ENCODE assay signal across 23 cellular contexts in the genomic region with DNA sequence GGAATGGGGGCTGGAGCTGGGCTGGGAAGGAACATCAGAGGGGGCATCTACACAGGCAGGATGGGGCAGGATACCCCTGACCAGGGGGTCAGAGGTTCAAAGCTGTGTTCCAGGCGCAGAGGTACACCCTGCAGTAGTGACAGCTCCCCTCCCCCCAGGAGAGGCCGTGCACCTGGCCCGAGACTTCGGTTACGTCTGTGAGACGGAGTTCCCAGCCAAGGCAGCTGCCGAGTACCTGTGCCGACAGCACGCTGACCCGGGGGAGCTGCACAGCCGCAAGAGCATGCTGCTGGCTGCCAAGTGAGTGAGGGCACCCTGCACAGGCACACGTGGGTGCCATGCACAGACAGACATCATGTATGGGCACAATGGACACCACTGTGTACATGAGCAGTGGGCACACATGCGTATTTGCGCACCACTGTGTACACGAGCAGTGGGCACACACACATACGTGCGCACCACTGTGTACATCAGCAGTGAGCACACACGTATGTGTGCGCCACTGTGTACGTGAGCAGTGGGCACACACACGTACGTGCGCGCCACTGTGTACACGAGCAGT. TPM values are rescaled to one million over a fixed set of nuclear protein-coding genes. Genes with fewer than 3 reads are reported as not detected.
DNase-seq lines count a peak whose midpoint lies in the region; ATAC-seq, FAIRE-seq and TF ChIP-seq lines count a peak whose summit lies in the region.
"Had no signal": no experiment of that assay in that cellular context is flagged by ENCODE, and none has a peak within 500 bp of the region (broad histone marks: within the 10 kb centered on the region; RNA-seq: fewer than 3 reads in every experiment).

No MANE protein-coding gene starts in this region.

- H3K23me2 ChIP-seq in H1 (ENCODE audit: low read depth, low read length), result no peaks in the 10 kb centered on the region; the same call in 1 of the 2 replicates

- H3K27ac Mint-ChIP-seq in activated CD4-positive, alpha-beta T cell treated with anti-CD3 and anti-CD28 coated beads for 36 hours, result no peak overlapping the region

- H3K4me3 ChIP-seq in H1 (ENCODE audit: extremely low read depth in 1 of 4, insufficient read depth in 2 of 4, low read depth in 3 of 4, low read length in 4 of 4), result no peak overlapping the region
- H3K4me3 ChIP-seq: SJCRH30 had no signal

- peaks cover 0 to 8% (median 3%) of the 10 kb centered on the region in 4 experiments; a peak in 3 of 7 replicates for H3K4me1 ChIP-seq in H1 (replicated peaks in 1 of 4; ENCODE audit: control insufficient read depth in 3 of 4, insufficient read depth in 4 of 4, low read length in 3 of 4)
- H3K4me1 ChIP-seq: SJCRH30 had no signal

- no peaks in the 10 kb centered on the region for H3K27me3 Mint-ChIP-seq in activated CD4-positive, alpha-beta T cell treated with anti-CD3 and anti-CD28 coated beads for 36 hours
- H3K27me3 Mint-ChIP-seq: IgD-negative memory B cell had no signal

- H3K23ac ChIP-seq in H1 (ENCODE audit: insufficient read length), result no peak overlapping the region

- H3K4me2 ChIP-seq in H1 (ENCODE audit: insufficient read depth in 1 of 2, low read depth in 2 of 2, low read length in 2 of 2), result no peak overlapping the region

- no peak overlapping the region for H3K56ac ChIP-seq in H1 (replicated peaks; ENCODE audit: insufficient read length, low read depth, low read length)

- no peaks in the 10 kb centered on the region for H3K9me3 Mint-ChIP-seq in activated CD4-positive, alpha-beta T cell treated with anti-CD3 and anti-CD28 coated beads for 36 hours (ENCODE audit: low read depth)
- H3K9me3 Mint-ChIP-seq: IgD-negative memory B cell had no signal

- H3K27ac ChIP-seq in H1 (ENCODE audit: low read depth, low read length), result no peak overlapping the region
- H3K27ac ChIP-seq: SJCRH30 had no signal

- no peak overlapping the region for H2BK15ac ChIP-seq in H1 (ENCODE audit: low read length)

- no peak overlapping the region for H4K91ac ChIP-seq in H1 (replicated peaks; ENCODE audit: insufficient read length, low read length)

- H3K14ac ChIP-seq in H1 (ENCODE audit: insufficient read length), result no peak overlapping the region

- H3K18ac ChIP-seq in H1 (ENCODE audit: extremely low read depth, low read length), result no peak overlapping the region

- 0 out of 2 replicates have a peak, but pooled peaks cover 2% of the 10 kb centered on the region for H3K79me1 ChIP-seq in H1 (ENCODE audit: low read depth, low read length)

- DNase-seq in activated CD8-positive, alpha-beta memory T cell treated with anti-CD3 and anti-CD28 coated beads for 24 hours, result peak; percentile 44
- no peak for DNase-seq in activated CD8-positive, alpha-beta memory T cell treated with anti-CD3 and anti-CD28 coated beads, Interleukin-2, amount 50 U/mL, for 4 hours
- DNase-seq in NCI-H2171 treated with DMSO at 0.1 percent for 48 hours (lab: John Stamatoyannopoulos, UW) (peak; percentile 68), H1 (ENCODE audit: low read depth in 1 of 2, low spot score in 2 of 2) (no peak), urothelium cell line (ENCODE audit: low spot score) (no peak)
- no peak for DNase-seq in activated CD4-positive, alpha-beta T cell treated with anti-CD3 and anti-CD28 coated beads for 36 hours
- DNase-seq: Calu3, DMS79 treated with DMSO at 0.1 percent for 48 hours, H7, NCI-H1092, NCI-H1417 treated with DMSO at 0.1 percent for 48 hours, NCI-H1694 treated with DMSO at 0.1 percent for 48 hours, NCI-H2081, NCI-H446 treated with DMSO at 0.1 percent for 48 hours, NCI-H526, NCI-H82, SJCRH30 had no signal

- H3K4me3 Mint-ChIP-seq in activated CD4-positive, alpha-beta T cell treated with anti-CD3 and anti-CD28 coated beads for 36 hours, result no peak overlapping the region
- H3K4me3 Mint-ChIP-seq: IgD-negative memory B cell had no signal

- H4K8ac ChIP-seq in H1 (ENCODE audit: extremely low read depth, insufficient read depth, low read length), result no peak overlapping the region

- FAIRE-seq in H1 (lab: Jason Lieb, UNC) (no peak), urothelium cell line (lab: Jason Lieb, UNC) (peak; percentile 94)
- FAIRE-seq: RCC 7860 had no signal

- POLR2A ChIA-PET in H1 (lab: Charles Lee; ENCODE audit: partially characterized antibody), result interaction anchor here (1.0 to 1.4 kb wide), 2 partner anchors 10 to 22 kb away, joined by 3 read pairs; no protein-coding TSS in a partner anchor
- POLR2A ChIA-PET in activated CD4-positive, alpha-beta T cell treated with anti-CD3 and anti-CD28 coated beads for 36 hours (lab: Charles Lee), result no interaction called here

- intact Hi-C loops in activated CD4-positive, alpha-beta T cell treated with anti-CD3 and anti-CD28 coated beads for 36 hours (cut with DNase I, micrococcal nuclease), result no loop called here

- no peak for ATAC-seq in activated CD4-positive, alpha-beta T cell treated with anti-CD3 and anti-CD28 coated beads for 36 hours
- ATAC-seq in HG02973 (IDR thresholded peaks at IDR 0.05; ENCODE audit: unreplicated experiment), result no peak
- ATAC-seq: Right ventricle myocardium inferior, SK-N-SH treated with all-trans-retinoic acid at 6 μM for 48 hours had no signal

- no peak overlapping the region for H3K4ac ChIP-seq in H1 (replicated peaks; ENCODE audit: insufficient read length, low read depth, low read length)

- H2AFZ ChIP-seq in H1 (ENCODE audit: low read length), result no peak overlapping the region

- H3K36me3 ChIP-seq in H1 (ENCODE audit: control insufficient read depth in 2 of 4, insufficient read depth in 4 of 4, low read length in 3 of 4), result peaks cover 0 to under 1% (median 0%) of the 10 kb centered on the region in 4 experiments; a peak in 1 of 8 replicates

- H3K4me1 Mint-ChIP-seq in activated CD4-positive, alpha-beta T cell treated with anti-CD3 and anti-CD28 coated beads for 36 hours, result peaks cover 12% of the 10 kb centered on the region

- H4K20me1 ChIP-seq in H1 (replicated peaks in 1 of 2; ENCODE audit: control insufficient read depth in 1 of 2, insufficient read depth in 2 of 2, low read length in 2 of 2), result peaks cover 0 to 13% of the 10 kb centered on the region in 2 experiments

- TF ChIP-seq EP300 in H1 (IDR thresholded peaks at IDR 0.05; ENCODE audit: borderline replicate concordance in 1 of 2, low read depth in 2 of 2, low read length in 2 of 2), result no peak

- no peak overlapping the region for H2BK20ac ChIP-seq in H1 (ENCODE audit: low read length)

- H2AK5ac ChIP-seq in H1 (ENCODE audit: low read depth, low read length), result no peak overlapping the region

- no peak overlapping the region for H4K5ac ChIP-seq in H1 (ENCODE audit: insufficient read length, low read depth, low read length)

- 89% methylated on average over 25 of the region's 25 CpGs; no CpG with 5 or more reads in 1 of the 2 experiments for WGBS in H1 (ENCODE audit: extremely low coverage in 1 of 2, insufficient coverage in 1 of 2, insufficient read length in 1 of 2, insufficient replicate concordance in 2 of 2, low coverage in 1 of 2, low lambda C conversion rate in 2 of 2, missing lambda C conversion rate in 1 of 2), 2 experiments

- H3K79me2 ChIP-seq in H1 (ENCODE audit: control insufficient read depth in 1 of 2, insufficient read depth in 2 of 2, low read length in 2 of 2), result no peaks in the 10 kb centered on the region

- no peaks in the 10 kb centered on the region for H3K9me3 ChIP-seq in H1 (ENCODE audit: insufficient read depth in 2 of 2, low read depth in 1 of 2, low read length in 1 of 2)
- H3K9me3 ChIP-seq: SJCRH30 had no signal

- 0 out of 2 replicates have a peak overlapping the region, but pooled peaks have one; percentile 35 for H2BK5ac ChIP-seq in H1 (ENCODE audit: low read depth, low read length)

- H2BK12ac ChIP-seq in H1 (ENCODE audit: low read depth, low read length), result peak overlapping the region; percentile 10; the same call in 1 of the 2 replicates

- TF ChIP-seq CTCF in H1 (IDR thresholded peaks at IDR 0.05; ENCODE audit: control extremely low read depth in 1 of 3, insufficient read depth in 1 of 3, low read depth in 1 of 3, low read length in 3 of 3), result no peak

- TF ChIP-seq RAD21 in H1 (IDR thresholded peaks at IDR 0.05 in 1 of 2, conservative IDR thresholded peaks at IDR 0.05 in 1 of 2; ENCODE audit: low read depth in 2 of 2, low read length in 2 of 2), result no peak

- CTCF ChIA-PET in H1 (lab: Charles Lee; ENCODE audit: partially characterized antibody), result interaction anchor here (0.7 to 1.7 kb wide), 2 partner anchors 9 to 125 kb away, joined by 3 to 5 read pairs; no protein-coding TSS in a partner anchor
- CTCF ChIA-PET in activated CD4-positive, alpha-beta T cell treated with anti-CD3 and anti-CD28 coated beads for 36 hours (lab: Charles Lee), result interaction anchor here (0.6 to 1.1 kb wide), 2 partner anchors 10 to 499 kb away, joined by 3 to 4 read pairs; no protein-coding TSS in a partner anchor

- H2BK120ac ChIP-seq in H1 (replicated peaks; ENCODE audit: low read depth, low read length), result no peak overlapping the region

- H3K9ac ChIP-seq in H1 (replicated peaks in 1 of 4; ENCODE audit: extremely low read depth in 1 of 4, low read depth in 3 of 4, low read length in 3 of 4), result no peak overlapping the region

- H3K36me3 Mint-ChIP-seq in activated CD4-positive, alpha-beta T cell treated with anti-CD3 and anti-CD28 coated beads for 36 hours (ENCODE audit: low read depth), result peaks cover 1% of the 10 kb centered on the region

- H3K27me3 ChIP-seq in H1 (replicated peaks in 1 of 4; ENCODE audit: control insufficient read depth in 3 of 4, extremely low read depth in 1 of 4, insufficient read depth in 3 of 4, low read length in 3 of 4), result no peaks in the 10 kb centered on the region
- H3K27me3 ChIP-seq: SJCRH30 had no signal

- no peak for TF ChIP-seq POLR2A in H1 (IDR thresholded peaks at IDR 0.05; ENCODE audit: control extremely low read depth in 1 of 2, low read depth in 2 of 2, low read length in 2 of 2)

RNA-seq across cellular contexts. Expression of a gene that starts 17.4 kb away (rescaled TPM):
- 0.50 and 0.61 TPM in 2 replicates for total RNA-seq in H1 (2021; fragmentation: NEBNext Ultra II Directional; extraction: Animal tissue kit (Norgen Biotek cat#: 25700))
- 0.17 and 0.24 TPM in 2 replicates for polyA plus RNA-seq in H1 (2011; rRNA removed)
- polyA plus RNA-seq in H1 (2011; cell fraction: cytosol; rRNA removed), result 0.18 TPM
- 0.24 TPM for polyA plus RNA-seq in H1 (2011; cell fraction: nucleus; rRNA removed)
- 0.26 to 0.83 TPM (median 0.55 TPM) in 4 replicates for polyA plus RNA-seq in H1 (2012, experiment 1 of 2)
- 0.34 TPM for polyA plus RNA-seq in H1 (2012, experiment 2 of 2)
- 0.20 TPM for polyA plus RNA-seq in H1 (2013, experiment 1 of 2)
- 0.20 TPM for polyA plus RNA-seq in H1 (2013, experiment 2 of 2)
- polyA minus RNA-seq in H1 (2011; rRNA and poly(A)+ RNA removed), result 0.12 TPM in 1 of 2 replicates, not detected in the other
- polyA minus RNA-seq in H1 (2011; cell fraction: cytosol; rRNA and poly(A)+ RNA removed), result not detected
- polyA minus RNA-seq in H1 (2011; cell fraction: nucleus; rRNA and poly(A)+ RNA removed), result not detected
- under 1 TPM; 0.53 to 0.58 TPM for total RNA-seq in activated CD4-positive, alpha-beta T cell treated with anti-CD3 and anti-CD28 coated beads for 36 hours
- total RNA-seq: A172, Right ventricle myocardium inferior had no signal

RNA-seq across cellular contexts. Expression of a gene that starts 33.0 kb away (rescaled TPM):
- total RNA-seq in H1 (2021; fragmentation: NEBNext Ultra II Directional; extraction: Animal tissue kit (Norgen Biotek cat#: 25700)), result 35.4 and 36.5 TPM in 2 replicates
- polyA plus RNA-seq in H1 (2011; rRNA removed), result 26.2 and 38.8 TPM in 2 replicates
- polyA plus RNA-seq in H1 (2011; cell fraction: cytosol; rRNA removed), result 23.8 TPM
- 39.9 TPM for polyA plus RNA-seq in H1 (2011; cell fraction: nucleus; rRNA removed)
- polyA plus RNA-seq in H1 (2012, experiment 1 of 2), result 22.6 to 34.5 TPM (median 30.7 TPM) in 4 replicates
- polyA plus RNA-seq in H1 (2012, experiment 2 of 2), result 26.7 TPM
- 17.8 TPM for polyA plus RNA-seq in H1 (2013, experiment 1 of 2)
- 15.8 TPM for polyA plus RNA-seq in H1 (2013, experiment 2 of 2)
- 15.6 and 19.2 TPM in 2 replicates for polyA minus RNA-seq in H1 (2011; rRNA and poly(A)+ RNA removed)
- polyA minus RNA-seq in H1 (2011; cell fraction: cytosol; rRNA and poly(A)+ RNA removed), result 20.6 TPM
- polyA minus RNA-seq in H1 (2011; cell fraction: nucleus; rRNA and poly(A)+ RNA removed), result 21.7 TPM
- 10 to 100 TPM; 21.1 to 23.4 TPM for total RNA-seq in activated CD4-positive, alpha-beta T cell treated with anti-CD3 and anti-CD28 coated beads for 36 hours

RNA-seq across cellular contexts. Expression of a gene that starts 33.4 kb away (rescaled TPM):
- 49.4 and 55.7 TPM in 2 replicates for total RNA-seq in H1 (2021; fragmentation: NEBNext Ultra II Directional; extraction: Animal tissue kit (Norgen Biotek cat#: 25700))
- polyA plus RNA-seq in H1 (2011; rRNA removed), result 40.1 and 49.8 TPM in 2 replicates
- 63.9 TPM for polyA plus RNA-seq in H1 (2011; cell fraction: cytosol; rRNA removed)
- 69.4 TPM for polyA plus RNA-seq in H1 (2011; cell fraction: nucleus; rRNA removed)
- polyA plus RNA-seq in H1 (2012, experiment 1 of 2), result 45.0 to 53.8 TPM (median 50.2 TPM) in 4 replicates
- 18.2 TPM for polyA plus RNA-seq in H1 (2012, experiment 2 of 2)
- polyA plus RNA-seq in H1 (2013, experiment 1 of 2), result 54.5 TPM
- polyA plus RNA-seq in H1 (2013, experiment 2 of 2), result 52.7 TPM
- polyA minus RNA-seq in H1 (2011; rRNA and poly(A)+ RNA removed), result 97.4 and 122 TPM in 2 replicates
- polyA minus RNA-seq in H1 (2011; cell fraction: cytosol; rRNA and poly(A)+ RNA removed), result 39.8 TPM
- polyA minus RNA-seq in H1 (2011; cell fraction: nucleus; rRNA and poly(A)+ RNA removed), result 125 TPM
- total RNA-seq in activated CD4-positive, alpha-beta T cell treated with anti-CD3 and anti-CD28 coated beads for 36 hours, result 10 to 100 TPM; 26.5 to 28.1 TPM

RNA-seq across cellular contexts. Expression of a gene that starts 50.8 kb away (rescaled TPM):
- 88.2 and 91.4 TPM in 2 replicates for total RNA-seq in H1 (2021; fragmentation: NEBNext Ultra II Directional; extraction: Animal tissue kit (Norgen Biotek cat#: 25700))
- 94.0 and 101 TPM in 2 replicates for polyA plus RNA-seq in H1 (2011; rRNA removed)
- 67.5 TPM for polyA plus RNA-seq in H1 (2011; cell fraction: cytosol; rRNA removed)
- polyA plus RNA-seq in H1 (2011; cell fraction: nucleus; rRNA removed), result 60.6 TPM
- 90.8 to 102 TPM (median 101 TPM) in 4 replicates for polyA plus RNA-seq in H1 (2012, experiment 1 of 2)
- polyA plus RNA-seq in H1 (2012, experiment 2 of 2), result 71.5 TPM
- polyA plus RNA-seq in H1 (2013, experiment 1 of 2), result 157 TPM
- 164 TPM for polyA plus RNA-seq in H1 (2013, experiment 2 of 2)
- polyA minus RNA-seq in H1 (2011; rRNA and poly(A)+ RNA removed), result 59.7 and 62.8 TPM in 2 replicates
- polyA minus RNA-seq in H1 (2011; cell fraction: cytosol; rRNA and poly(A)+ RNA removed), result 41.5 TPM
- 22.3 TPM for polyA minus RNA-seq in H1 (2011; cell fraction: nucleus; rRNA and poly(A)+ RNA removed)
- 100 to 1,000 TPM in 1 of 2 experiments, 10 to 100 TPM in 1; 97.1 to 125 TPM for total RNA-seq in activated CD4-positive, alpha-beta T cell treated with anti-CD3 and anti-CD28 coated beads for 36 hours

Comparison
In these comparisons a context has a peak if more than half of its experiments do, and no peak if none do; other contexts are left out.
1. DNase-seq: peak in activated CD8-positive, alpha-beta memory T cell treated with anti-CD3 and anti-CD28 coated beads for 24 hours (single experiment) and NCI-H2171 treated with DMSO at 0.1 percent for 48 hours (single experiment); none in activated CD8-positive, alpha-beta memory T cell treated with anti-CD3 and anti-CD28 coated beads, Interleukin-2, amount 50 U/mL, for 4 hours (single experiment), H1 (0 of 2), urothelium cell line (single experiment) and activated CD4-positive, alpha-beta T cell treated with anti-CD3 and anti-CD28 coated beads for 36 hours (single experiment).